In genomic region chr16:57910726-57911125, GRCh38 we compare ENCODE assay signal across 28 cellular contexts.
"Had no signal": no experiment of that assay in that cellular context is flagged by ENCODE, and none has a peak within 500 bp of the region (broad histone marks: within the 10 kb centered on the region; RNA-seq: fewer than 3 reads in every experiment).

No MANE protein-coding gene starts in this region.

- H2AFZ ChIP-seq: neural progenitor cell, parathyroid adenoma had no signal

- H3K36me3 Mint-ChIP-seq: natural killer cell; neural progenitor cell; stimulated activated memory B cell treated with anti-CD40 and anti-IgM and Interleukin-4, amounts not matched to agents 10 μg/mL and 1 μg/mL and 100 μg/mL, for 72 hours had no signal

- H3K4me1 Mint-ChIP-seq: natural killer cell, nephron had no signal

- H3K27me3 ChIP-seq: ovary, right lobe of liver, suprapubic skin, testis, transverse colon, upper lobe of left lung, vagina had no signal

- H3K4me3 Mint-ChIP-seq: natural killer cell; nephron; neural progenitor cell; stimulated activated memory B cell treated with anti-CD40 and anti-IgM and Interleukin-4, amounts not matched to agents 10 μg/mL and 1 μg/mL and 100 μg/mL, for 72 hours; stimulated activated naive CD8-positive, alpha-beta T cell treated with anti-CD3 and anti-CD28 coated beads, Interleukin-15, amount 100 ng/mL, for 72 hours had no signal

- H3K4me2 ChIP-seq: neural progenitor cell had no signal

- H3K36me3 ChIP-seq: neural progenitor cell, ovary, right lobe of liver, sigmoid colon, suprapubic skin, tibial artery, transverse colon, upper lobe of left lung, vagina had no signal

- ATAC-seq: natural killer cell; psoas muscle; right cardiac atrium; right lobe of liver; stimulated activated memory B cell treated with anti-CD40 and anti-IgM and Interleukin-4, amounts not matched to agents 10 μg/mL and 1 μg/mL and 100 μg/mL, for 72 hours; stimulated activated naive CD8-positive, alpha-beta T cell treated with anti-CD3 and anti-CD28 coated beads, Interleukin-15, amount 100 ng/mL, for 72 hours; stimulated activated naive CD8-positive, alpha-beta T cell treated with anti-CD3 and anti-CD28 coated beads, Interleukin-15, Interleukin-2, amounts not matched to agents 100 U/mL and 50 U/mL, for 24 hours had no signal

- DNase-seq: natural killer cell; occipital lobe; ovary; psoas muscle; right cardiac atrium; right lobe of liver; sigmoid colon; small intestine; stimulated activated CD4-positive, alpha-beta T cell treated with anti-CD3 and anti-CD28 coated beads, Interleukin-15, amount 100 ng/mL, for 24 hours; stimulated activated CD4-positive, alpha-beta T cell treated with anti-CD3 and anti-CD28 coated beads, Interleukin-2, amount 100 ng/mL, for 24 hours; stimulated activated CD4-positive, alpha-beta T cell treated with anti-CD3 and anti-CD28 coated beads, Interleukin-2, amount 100 ng/mL, for 48 hours; stimulated activated CD4-positive, alpha-beta T cell treated with anti-CD3 and anti-CD28 coated beads, Interleukin-4, amount 100 ng/mL, for 4 hours; stimulated activated CD8-positive, alpha-beta memory T cell treated with anti-CD3 and anti-CD28 coated beads, Interleukin-4, amount 100 ng/mL, for 48 hours; stimulated activated naive CD4-positive, alpha-beta T cell; stimulated activated naive CD8-positive, alpha-beta T cell treated with anti-CD3 and anti-CD28 coated beads, Interleukin-15, amount 100 ng/mL, for 72 hours; stimulated activated naive CD8-positive, alpha-beta T cell treated with anti-CD3 and anti-CD28 coated beads, Interleukin-15, Interleukin-2, amounts not matched to agents 100 U/mL and 50 U/mL, for 24 hours; substantia nigra; testis; tibial artery; transverse colon; upper lobe of left lung had no signal

- H3K4me3 ChIP-seq: neural progenitor cell, ovary, psoas muscle, right lobe of liver, sigmoid colon, suprapubic skin, testis, tibial artery, transverse colon, upper lobe of left lung, vagina had no signal

- H3K27ac Mint-ChIP-seq: natural killer cell; nephron; neural progenitor cell; progenitor cell of endocrine pancreas; stimulated activated memory B cell treated with anti-CD40 and anti-IgM and Interleukin-4, amounts not matched to agents 10 μg/mL and 1 μg/mL and 100 μg/mL, for 72 hours; stimulated activated naive CD8-positive, alpha-beta T cell treated with anti-CD3 and anti-CD28 coated beads, Interleukin-15, amount 100 ng/mL, for 72 hours had no signal

- H3K9ac ChIP-seq: neural progenitor cell, parathyroid adenoma had no signal

- H3K4me1 ChIP-seq: neural progenitor cell, parathyroid adenoma, psoas muscle, right lobe of liver, sigmoid colon, testis, tibial artery, transverse colon, vagina had no signal

- H3K9me3 Mint-ChIP-seq: natural killer cell; nephron; neural progenitor cell; stimulated activated memory B cell treated with anti-CD40 and anti-IgM and Interleukin-4, amounts not matched to agents 10 μg/mL and 1 μg/mL and 100 μg/mL, for 72 hours; stimulated activated naive CD8-positive, alpha-beta T cell treated with anti-CD3 and anti-CD28 coated beads, Interleukin-15, amount 100 ng/mL, for 72 hours had no signal

- H3K9me3 ChIP-seq: ovary, psoas muscle, right lobe of liver, sigmoid colon, suprapubic skin, testis, tibial artery, transverse colon, upper lobe of left lung, vagina had no signal

- H3K27ac ChIP-seq: neural progenitor cell, ovary, parathyroid adenoma, psoas muscle, right lobe of liver, sigmoid colon, suprapubic skin, testis, tibial artery, transverse colon, upper lobe of left lung, vagina had no signal

- H3K79me2 ChIP-seq: parathyroid adenoma had no signal
